ENCODE assay signal across 26 cellular contexts in genomic region chr20:4574356-4574690, GRCh38.
DNase-seq lines count a peak whose midpoint lies in the region; ATAC-seq and TF ChIP-seq lines count a peak whose summit lies in the region.
"Had no signal": no experiment of that assay in that cellular context is flagged by ENCODE, and none has a peak within 500 bp of the region (broad histone marks: within the 10 kb centered on the region; RNA-seq: fewer than 3 reads in every experiment).

No MANE protein-coding gene starts in this region.

- no peak overlapping the region for H3K9ac ChIP-seq in IMR-90 (ENCODE audit: low read depth, low read length)

- DNase-seq in A673 (ENCODE audit: low spot score) (no peak), IMR-90 (no peak), WERI-Rb-1 (no peak), kidney epithelial cell (ENCODE audit: low read depth) (peak; percentile 77), amniotic stem cell (lab: John Stamatoyannopoulos, UW) (no peak), KG1 (lab: John Stamatoyannopoulos, UW) (no peak)
- DNase-seq: activated CD4-positive, alpha-beta T cell treated with anti-CD3 and anti-CD28 coated beads for 1 hour; activated CD8-positive, alpha-beta T cell treated with anti-CD3 and anti-CD28 coated beads, Interleukin-2, amount 10 ng/mL, durations not matched to agents 7 days and 5 days; BE2C; CD8-positive, alpha-beta T cell; effector CD4-positive, alpha-beta T cell; glutamatergic neuron; H7; left ventricle myocardium superior; naive B cell; NCI-H146; NCI-H2107; NCI-H774; right lobe of liver; stimulated activated CD4-positive, alpha-beta T cell treated with anti-CD3 and anti-CD28 coated beads, Interleukin-4, amount 100 ng/mL, for 1 hour; T-helper 2 cell had no signal

- H3K56ac ChIP-seq in IMR-90 (ENCODE audit: extremely low read depth, insufficient read depth, low read length): peak overlapping the region; percentile 36

- POLR2A ChIA-PET in A673 (lab: Charles Lee; ENCODE audit: low non-redundant PET): no interaction called here
- POLR2A ChIA-PET in IMR-90 (lab: Charles Lee; ENCODE audit: unreplicated experiment): no interaction called here

- TF ChIP-seq CTCF in A673 (conservative IDR thresholded peaks at IDR 0.05; ENCODE audit: low read depth, low read length): no peak
- TF ChIP-seq CTCF in IMR-90 (conservative IDR thresholded peaks at IDR 0.05; ENCODE audit: low read depth, low read length): no peak
- no peak for TF ChIP-seq CTCF in WERI-Rb-1 (IDR thresholded peaks at IDR 0.05; ENCODE audit: low read depth, low read length)
- no peak for TF ChIP-seq CTCF in kidney epithelial cell (IDR thresholded peaks at IDR 0.05; ENCODE audit: insufficient read depth, low read length, poor library complexity, severe bottlenecking)

- peak overlapping the region; percentile 93 for H2BK20ac ChIP-seq in IMR-90 (ENCODE audit: low read depth, low read length)

- TF ChIP-seq POLR2A in IMR-90 (IDR thresholded peaks at IDR 0.05; ENCODE audit: low read depth, low read length): no peak

- H3K23ac ChIP-seq in IMR-90 (ENCODE audit: low read depth, low read length): peak overlapping the region; percentile 82

- H3K9me1 ChIP-seq in IMR-90 (ENCODE audit: insufficient read depth, low read length): no peaks in the 10 kb centered on the region; the same call in 1 of the 2 replicates

- dilution Hi-C loops in IMR-90 (cut with HindIII; ENCODE audit: low sequenced_read_pairs, unreplicated experiment): no loop called here

- no peak overlapping the region for H2AK9ac ChIP-seq in IMR-90 (replicated peaks; ENCODE audit: low read depth, low read length, poor library complexity)

- peak overlapping the region; percentile 94; the same call in 1 of the 2 replicates for H3K18ac ChIP-seq in IMR-90 (ENCODE audit: low read depth, low read length)

- H3K36me3 ChIP-seq in A673 (ENCODE audit: insufficient read depth, low read length, poor library complexity, severe bottlenecking): no peaks in the 10 kb centered on the region
- no peaks in the 10 kb centered on the region for H3K36me3 ChIP-seq in IMR-90 (ENCODE audit: control insufficient read depth, insufficient read depth, low read length)
- no peaks in the 10 kb centered on the region for H3K36me3 ChIP-seq in WERI-Rb-1
- H3K36me3 ChIP-seq in kidney epithelial cell (ENCODE audit: control insufficient read depth, insufficient read depth, low read length): no peaks in the 10 kb centered on the region
- H3K36me3 ChIP-seq: BE2C, cardiac muscle cell, right lobe of liver, tibial nerve had no signal

- H2BK15ac ChIP-seq in IMR-90 (ENCODE audit: low read depth, low read length): peak overlapping the region; percentile 64; the same call in 2 of the 3 replicates

- H2AFZ ChIP-seq in IMR-90 (replicated peaks; ENCODE audit: low read length, poor library complexity): peak overlapping the region; percentile 80

- no peak; the same call in 1 of the 2 replicates for ATAC-seq in IMR-90 (ENCODE audit: low read depth)
- no peak for ATAC-seq in GM21737 (IDR thresholded peaks at IDR 0.05; ENCODE audit: unreplicated experiment)
- no peak for ATAC-seq in HG03520 (IDR thresholded peaks at IDR 0.05; ENCODE audit: unreplicated experiment)
- ATAC-seq: activated CD8-positive, alpha-beta T cell treated with anti-CD3 and anti-CD28 coated beads, Interleukin-2, amount 10 ng/mL, durations not matched to agents 7 days and 5 days; CD8-positive, alpha-beta T cell; left ventricle myocardium superior; right lobe of liver had no signal

- H3K14ac ChIP-seq in IMR-90 (replicated peaks; ENCODE audit: low read depth, low read length): peak overlapping the region; percentile 72

- no peaks in the 10 kb centered on the region for H3K79me1 ChIP-seq in IMR-90 (ENCODE audit: low read depth in 1 of 2, low read length in 2 of 2)

- peak overlapping the region; percentile 62 to 88 for H4K8ac ChIP-seq in IMR-90 (ENCODE audit: low read depth in 2 of 2, low read length in 2 of 2)

- H3K4ac ChIP-seq in IMR-90 (ENCODE audit: low read depth, low read length): peak overlapping the region; percentile 89; the same call in 1 of the 2 replicates

- H3K27ac ChIP-seq in A673 (ENCODE audit: low read depth, low read length, poor library complexity, severe bottlenecking) (peak overlapping the region; percentile 54), IMR-90 (ENCODE audit: insufficient read depth, low read length) (peak overlapping the region; percentile 98; the same call in 1 of the 2 replicates), WERI-Rb-1 (peak overlapping the region; percentile 38)
- H3K27ac ChIP-seq: cardiac muscle cell, right lobe of liver, RWPE1, tibial nerve had no signal

- H4K5ac ChIP-seq in IMR-90 (ENCODE audit: low read depth, low read length): peak overlapping the region; percentile 92; the same call in 1 of the 2 replicates

- peak overlapping the region; percentile 94 for H2BK120ac ChIP-seq in IMR-90 (ENCODE audit: low read depth, low read length)

- no peaks in the 10 kb centered on the region for H4K20me1 ChIP-seq in IMR-90 (ENCODE audit: insufficient read depth, low read length)

- peak overlapping the region; percentile 82 for H2BK5ac ChIP-seq in IMR-90 (ENCODE audit: low read depth, low read length, poor library complexity, severe bottlenecking)

- H2AK5ac ChIP-seq in IMR-90 (ENCODE audit: low read depth, low read length): no peak overlapping the region

- in situ Hi-C loops in IMR-90 (cut with MboI; ENCODE audit: low sequenced_read_pairs): no loop called here

- BruUV-seq in A673 (replicated peaks; lab: Mats Ljungman, UMichigan) (TSS peak; percentile 64), IMR-90 (replicated peaks; lab: Mats Ljungman, UMichigan) (no TSS peak)

- CTCF ChIA-PET in A673 (lab: Charles Lee) (no interaction called here), IMR-90 (lab: Yijun Ruan, JAX) (no interaction called here)

- intact Hi-C loops in A673 (cut with micrococcal nuclease; ENCODE audit: unreplicated experiment): loop anchor here (5.0 kb wide), 2 partner anchors 62 to 92 kb away; no protein-coding TSS in a partner anchor
- intact Hi-C loops in IMR-90 (cut with micrococcal nuclease): no loop called here

- no CpG with 5 or more reads among the region's 3 CpGs for WGBS in IMR-90 (ENCODE audit: extremely low coverage in 2 of 2, insufficient read length in 1 of 2), 2 experiments

- no peak for TF ChIP-seq RAD21 in IMR-90 (IDR thresholded peaks at IDR 0.05; ENCODE audit: low read length)

- H3K27me3 ChIP-seq in A673 (replicated peaks; ENCODE audit: insufficient read depth, low read depth, low read length, poor library complexity) (no peaks in the 10 kb centered on the region), IMR-90 (ENCODE audit: control insufficient read depth, insufficient read depth, low read length) (no peaks in the 10 kb centered on the region), WERI-Rb-1 (ENCODE audit: insufficient read depth, low read depth, severe bottlenecking) (no peaks in the 10 kb centered on the region), kidney epithelial cell (ENCODE audit: control insufficient read depth, insufficient read depth, low read length) (no peaks in the 10 kb centered on the region)
- H3K27me3 ChIP-seq: cardiac muscle cell, right lobe of liver, tibial nerve had no signal

- H4K91ac ChIP-seq in IMR-90 (ENCODE audit: insufficient read depth, low read depth, low read length): peak overlapping the region; percentile 90; the same call in 1 of the 2 replicates

- H3K9me3 ChIP-seq in A673 (ENCODE audit: low read depth, low read length, poor library complexity, severe bottlenecking) (peaks cover 6% of the 10 kb centered on the region), IMR-90 (ENCODE audit: control insufficient read depth, insufficient read depth, low read length) (no peaks in the 10 kb centered on the region), WERI-Rb-1 (ENCODE audit: severe bottlenecking) (peaks cover 4% of the 10 kb centered on the region)
- H3K9me3 ChIP-seq: BE2C, right lobe of liver, tibial nerve had no signal

- H3K4me3 ChIP-seq in A673 (ENCODE audit: low read depth, low read length, poor library complexity, severe bottlenecking): no peak overlapping the region
- no peak overlapping the region; the same call in 1 of the 2 replicates for H3K4me3 ChIP-seq in IMR-90 (ENCODE audit: insufficient read depth, low read depth, low read length)
- H3K4me3 ChIP-seq in WERI-Rb-1 (ENCODE audit: low read depth, low read length): peak overlapping the region; percentile 34
- H3K4me3 ChIP-seq in kidney epithelial cell (ENCODE audit: low read depth, low read length): no peak overlapping the region
- H3K4me3 ChIP-seq: cardiac muscle cell, right lobe of liver, tibial nerve had no signal

- H3K4me2 ChIP-seq in IMR-90 (ENCODE audit: low read depth, low read length): peak overlapping the region; percentile 88; the same call in 1 of the 2 replicates

- H3K4me1 ChIP-seq in A673 (ENCODE audit: insufficient read depth, low read length, poor library complexity, severe bottlenecking): peaks cover 33% of the 10 kb centered on the region
- peaks cover 2% of the 10 kb centered on the region; the same call in 1 of the 2 replicates for H3K4me1 ChIP-seq in IMR-90 (ENCODE audit: control insufficient read depth, insufficient read depth, low read length)
- H3K4me1 ChIP-seq: BE2C, right lobe of liver, tibial nerve had no signal

TF ChIP-seq in IMR-90, 13 proteins besides CTCF, POLR2A, EP300 and RAD21:
- TF ChIP-seq SMC3 (IDR thresholded peaks at IDR 0.05; ENCODE audit: low read depth, low read length) (no peak), FOS (IDR thresholded peaks at IDR 0.05; ENCODE audit: low read depth, low read length) (no peak)

Comparison
In these comparisons a context has a peak if more than half of its experiments do, and no peak if none do; other contexts are left out.
1. H3K27ac ChIP-seq: peak in every context shown above with its lines; median percentile 98 in IMR-90; 54 in A673; 38 in WERI-Rb-1.